In the genomic region with DNA sequence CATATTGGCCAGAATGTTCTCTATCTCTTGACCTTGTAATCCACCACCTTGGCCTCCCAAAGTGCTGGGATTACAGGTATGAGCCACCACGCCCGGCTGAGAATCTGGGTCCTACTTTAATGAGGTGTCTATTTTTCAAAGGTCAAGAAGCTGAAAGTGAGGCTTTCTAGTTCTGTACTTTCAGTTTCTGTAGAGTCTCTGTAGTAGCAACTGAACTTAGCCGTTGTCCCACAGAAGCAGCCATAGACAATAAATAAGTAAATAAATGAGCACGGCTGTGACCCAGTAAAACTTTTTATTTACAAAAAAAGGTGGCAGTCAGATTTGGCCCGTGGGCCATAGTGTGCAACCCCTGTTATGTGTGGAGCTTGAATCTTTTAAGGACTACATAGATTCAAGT, we compare ENCODE assay signal across 17 cellular contexts.
DNase-seq lines count a peak whose midpoint lies in the region; ATAC-seq, FAIRE-seq and TF ChIP-seq lines count a peak whose summit lies in the region.
"Had no signal": no experiment of that assay in that cellular context is flagged by ENCODE, and none has a peak within 500 bp of the region (broad histone marks: within the 10 kb centered on the region; RNA-seq: fewer than 3 reads in every experiment).

No MANE protein-coding gene starts in this region.

- no peak overlapping the region for H3K27ac ChIP-seq in right atrium auricular region
- H3K27ac ChIP-seq: gastrocnemius medialis, SK-N-MC had no signal

- H3K4me3 ChIP-seq in right atrium auricular region, result no peak overlapping the region
- no peak overlapping the region for H3K4me3 ChIP-seq in MG63
- H3K4me3 ChIP-seq: gastrocnemius medialis, SK-N-MC had no signal

- no peaks in the 10 kb centered on the region for H3K9me3 ChIP-seq in right atrium auricular region
- H3K9me3 ChIP-seq in MG63, result no peaks in the 10 kb centered on the region
- H3K9me3 ChIP-seq: gastrocnemius medialis had no signal

- FAIRE-seq in GM18507 (lab: Jason Lieb, UNC), result peak; percentile 86

- no peaks in the 10 kb centered on the region for H3K27me3 ChIP-seq in right atrium auricular region
- no peaks in the 10 kb centered on the region for H3K27me3 ChIP-seq in MG63
- H3K27me3 ChIP-seq: gastrocnemius medialis had no signal

- intact Hi-C loops in Right ventricle myocardium superior (cut with DNase I), result loop anchor here (5.0 kb wide), 1 partner anchor 336 kb away; no protein-coding TSS in a partner anchor

- H3K36me3 ChIP-seq in right atrium auricular region (peaks cover 54% of the 10 kb centered on the region), MG63 (peaks cover 12% of the 10 kb centered on the region)

- H3K4me1 ChIP-seq in right atrium auricular region, result peaks cover 0 to 4% of the 10 kb centered on the region in 2 donors
- H3K4me1 ChIP-seq: gastrocnemius medialis had no signal

- DNase-seq in GM18507 (ENCODE audit: extremely low spot score, insufficient read length, low read depth), result no peak
- DNase-seq in right atrium auricular region (ENCODE audit: low spot score), result no peak
- DNase-seq in Right ventricle myocardium superior, result no peak
- DNase-seq in NCI-H1436 treated with DMSO at 0.1 percent for 48 hours (lab: John Stamatoyannopoulos, UW), result no peak
- no peak for DNase-seq in MG63
- DNase-seq: activated CD4-positive, alpha-beta T cell treated with anti-CD3 and anti-CD28 coated beads for 36 hours; activated naive CD4-positive, alpha-beta T cell treated with Interleukin-2 at 50 U/mL for 16 hours; cortex of kidney; gastrocnemius medialis; GF-D8; kidney glomerular epithelial cell; NCI-H1092 treated with DMSO at 0.1 percent for 48 hours; NCI-H748 treated with DMSO at 0.1 percent for 48 hours had no signal

- no peak for TF ChIP-seq CTCF in right atrium auricular region (IDR thresholded peaks at IDR 0.05)

- ATAC-seq in GM19455 (IDR thresholded peaks at IDR 0.05; ENCODE audit: unreplicated experiment), result peak; percentile 70
- peak; percentile 83 for ATAC-seq in HG02870 (IDR thresholded peaks at IDR 0.05; ENCODE audit: unreplicated experiment)
- ATAC-seq in HG03521 (IDR thresholded peaks at IDR 0.05; ENCODE audit: unreplicated experiment), result peak; percentile 79
- ATAC-seq in Right ventricle myocardium superior (ENCODE audit: poor library complexity), result no peak
- ATAC-seq: activated CD4-positive, alpha-beta T cell treated with anti-CD3 and anti-CD28 coated beads for 36 hours; gastrocnemius medialis had no signal
